In genomic region chr13:99606322-99607089, GRCh38 we compare ENCODE assay signal across 8 cellular contexts. TPM values are rescaled to one million over a fixed set of nuclear protein-coding genes. Genes with fewer than 3 reads are reported as not detected.
A peak's percentile ranks its signal among the peaks of the same experiment; 100 is the strongest.
DNase-seq lines count a peak whose midpoint lies in the region; ATAC-seq and TF ChIP-seq lines count a peak whose summit lies in the region.

Gene CLYBL (plus strand): TSS chr13:99606690.

- H3K27me3 Mint-ChIP-seq in Calu3 (ENCODE audit: unreplicated experiment), result no peaks in the 10 kb centered on the region

- H3K36me3 ChIP-seq in OCI-LY3 (replicated peaks; ENCODE audit: low read depth, low read length) (no peaks in the 10 kb centered on the region), muscle layer of colon (ENCODE audit: insufficient read depth, low read length) (no peaks in the 10 kb centered on the region)

- H3K4me3 ChIP-seq in OCI-LY3 (ENCODE audit: low read length) (peak within 1 kb of the TSS; percentile 92), muscle layer of colon (ENCODE audit: low read depth in 1 of 2, low read length in 2 of 2) (peak within 1 kb of the TSS; percentile 85 to 92)

- H3K9me3 ChIP-seq in OCI-LY3 (ENCODE audit: insufficient read depth, low read length) (no peaks in the 10 kb centered on the region), muscle layer of colon (ENCODE audit: low read length) (no peaks in the 10 kb centered on the region)

- peak within 1 kb of the TSS; percentile 70 for H3K4me3 Mint-ChIP-seq in Calu3 (ENCODE audit: low read depth, unreplicated experiment)

- H3K27ac ChIP-seq in OCI-LY3 (ENCODE audit: low read length) (peak within 1 kb of the TSS; percentile 76), muscle layer of colon (ENCODE audit: low read depth, low read length) (peak within 1 kb of the TSS; percentile 72)

- no peak for TF ChIP-seq CTCF in Calu3 (IDR thresholded peaks at IDR 0.05; ENCODE audit: unreplicated experiment)
- TF ChIP-seq CTCF in OCI-LY3 (IDR thresholded peaks at IDR 0.05; ENCODE audit: low read depth, low read length), result no peak

- H3K4me1 Mint-ChIP-seq in Calu3 (ENCODE audit: low read depth, unreplicated experiment), result no peaks in the 10 kb centered on the region

- peak within 1 kb of the TSS; percentile 97 for H3K4me2 ChIP-seq in OCI-LY3 (ENCODE audit: low read length)

- no peak within 1 kb of the TSS for H3K27ac Mint-ChIP-seq in Calu3 (ENCODE audit: unreplicated experiment)

- H3K4me1 ChIP-seq in OCI-LY3 (ENCODE audit: low read length) (peaks cover 28% of the 10 kb centered on the region), muscle layer of colon (ENCODE audit: insufficient read depth, low read length) (peaks cover 13% of the 10 kb centered on the region)

- BruUV-seq in Calu3 (replicated peaks; lab: Mats Ljungman, UMichigan), result no TSS peak

- no peaks in the 10 kb centered on the region for H4K20me1 ChIP-seq in OCI-LY3 (ENCODE audit: insufficient read depth, low read length)

- H3K27me3 ChIP-seq in OCI-LY3 (ENCODE audit: low read depth, low read length) (no peaks in the 10 kb centered on the region), muscle layer of colon (ENCODE audit: control insufficient read depth in 1 of 2, insufficient read depth in 2 of 2, low read length in 2 of 2) (no peaks in the 10 kb centered on the region)

- peak; percentile 71 for DNase-seq in Calu3
- DNase-seq in HT-29 (ENCODE audit: low spot score), result peak; percentile 83
- peak; percentile 91 for DNase-seq in activated T-cell treated with anti-CD3 and anti-CD28 coated beads, Interleukin-2, amount 50 U/mL, for 1 hour
- DNase-seq in erythroblast (lab: John Stamatoyannopoulos, UW), result peak; percentile 93 to 97
- peak; percentile 76 for DNase-seq in stimulated activated CD8-positive, alpha-beta memory T cell treated with anti-CD3 and anti-CD28 coated beads, Interleukin-7, amount 100 ng/mL, for 24 hours (ENCODE audit: low read depth)

- H3K9ac ChIP-seq in OCI-LY3 (ENCODE audit: low read length) (peak within 1 kb of the TSS; percentile 92), muscle layer of colon (ENCODE audit: low read length) (peak within 1 kb of the TSS; percentile 4)

- peaks cover 23% of the 10 kb centered on the region for H3K79me2 ChIP-seq in OCI-LY3 (ENCODE audit: low read length)

- intact Hi-C loops in Calu3 (cut with micrococcal nuclease; ENCODE audit: unreplicated experiment), result no loop called here

- H2AFZ ChIP-seq in OCI-LY3 (ENCODE audit: low read depth, low read length), result peak within 1 kb of the TSS; percentile 73

- peaks cover 15% of the 10 kb centered on the region for H3K36me3 Mint-ChIP-seq in Calu3 (ENCODE audit: insufficient read depth, unreplicated experiment)

- CTCF ChIA-PET in Calu3 (lab: Charles Lee), result no interaction called here

- TF ChIP-seq POLR2A in erythroblast (IDR thresholded peaks at IDR 0.05; ENCODE audit: low read length), result peak; percentile 78

- peak; percentile 78 for ATAC-seq in GM21360 (IDR thresholded peaks at IDR 0.05; ENCODE audit: unreplicated experiment)

- no peaks in the 10 kb centered on the region for H3K9me3 Mint-ChIP-seq in Calu3 (ENCODE audit: low read depth, unreplicated experiment)

RNA-seq across cellular contexts. Expression of gene CLYBL, which starts in this region (rescaled TPM):
- total RNA-seq in Calu3 (2022), result 2.0 and 3.2 TPM in 2 replicates
- total RNA-seq in HT-29 (2014; rRNA removed; shearing (Covaris generic)), result 0.57 and 1.5 TPM in 2 replicates

Comparison
In these comparisons a context has a peak if more than half of its experiments do, and no peak if none do; other contexts are left out.
1. Peak in every context shown above with its lines: DNase-seq, ATAC-seq, H3K4me3 ChIP-seq and H3K27ac ChIP-seq.